Comparison of ENCODE assay signal across 14 cellular contexts in genomic region chr19:47637550-47637949, GRCh38. TPM values are rescaled to one million over a fixed set of nuclear protein-coding genes. Genes with fewer than 3 reads are reported as not detected.
DNase-seq lines count a peak whose midpoint lies in the region; ATAC-seq and TF ChIP-seq lines count a peak whose summit lies in the region.
"Had no signal": no experiment of that assay in that cellular context is flagged by ENCODE, and none has a peak within 500 bp of the region (broad histone marks: within the 10 kb centered on the region; RNA-seq: fewer than 3 reads in every experiment).

No MANE protein-coding gene starts in this region.

- H3K4me3 Mint-ChIP-seq in GM23338 = no peak overlapping the region
- no peak overlapping the region for H3K4me3 Mint-ChIP-seq in activated T-helper 17 cell treated with anti-CD3 and anti-CD28 coated beads, Interleukin-2, amount 50 U/mL, for 72 hours
- H3K4me3 Mint-ChIP-seq in activated T-cell treated with anti-CD3 and anti-CD28 coated beads, Interleukin-2, amount 50 U/mL, for 4 hours = no peak overlapping the region

- H3K9me2 ChIP-seq in GM23338 (ENCODE audit: insufficient read depth) = no peaks in the 10 kb centered on the region

- 0 out of 2 replicates have a peak, but pooled peaks cover 7% of the 10 kb centered on the region for H3F3A ChIP-seq in GM23338 (replicated peaks; ENCODE audit: low read depth)

- H3K4me1 Mint-ChIP-seq in GM23338 = peaks cover 22% of the 10 kb centered on the region
- peaks cover 4% of the 10 kb centered on the region for H3K4me1 Mint-ChIP-seq in activated T-helper 17 cell treated with anti-CD3 and anti-CD28 coated beads, Interleukin-2, amount 50 U/mL, for 72 hours
- H3K4me1 Mint-ChIP-seq in activated T-cell treated with anti-CD3 and anti-CD28 coated beads, Interleukin-2, amount 50 U/mL, for 4 hours (ENCODE audit: low read depth) = peaks cover 19% of the 10 kb centered on the region

- no peak for ATAC-seq in GM23338
- no peak for ATAC-seq in activated T-helper 17 cell treated with anti-CD3 and anti-CD28 coated beads, Interleukin-2, amount 50 U/mL, for 72 hours (replicated peaks)
- no peak for ATAC-seq in HG03025 (IDR thresholded peaks at IDR 0.05; ENCODE audit: low FRiP score, unreplicated experiment)
- no peak for ATAC-seq in activated T-cell treated with anti-CD3 and anti-CD28 coated beads, Interleukin-2, amount 50 U/mL, for 4 hours
- ATAC-seq in GM21447 (IDR thresholded peaks at IDR 0.05; ENCODE audit: unreplicated experiment) = no peak
- no peak for ATAC-seq in HG03521 (IDR thresholded peaks at IDR 0.05; ENCODE audit: unreplicated experiment)
- ATAC-seq: HCT116 had no signal

- peaks cover 4% of the 10 kb centered on the region for H3K27me3 Mint-ChIP-seq in GM23338 (ENCODE audit: insufficient read depth, low read depth, poor library complexity)
- no peaks in the 10 kb centered on the region for H3K27me3 Mint-ChIP-seq in activated T-helper 17 cell treated with anti-CD3 and anti-CD28 coated beads, Interleukin-2, amount 50 U/mL, for 72 hours
- H3K27me3 Mint-ChIP-seq in activated T-cell treated with anti-CD3 and anti-CD28 coated beads, Interleukin-2, amount 50 U/mL, for 4 hours (ENCODE audit: low read depth) = no peaks in the 10 kb centered on the region

- H3K27ac Mint-ChIP-seq in GM23338 = no peak overlapping the region
- H3K27ac Mint-ChIP-seq in activated T-helper 17 cell treated with anti-CD3 and anti-CD28 coated beads, Interleukin-2, amount 50 U/mL, for 72 hours = peak overlapping the region; percentile 67

- H3K79me2 ChIP-seq in GM23338 (replicated peaks; ENCODE audit: insufficient read depth) = peaks cover 96% of the 10 kb centered on the region

- peaks cover 12% of the 10 kb centered on the region for H3K36me3 Mint-ChIP-seq in GM23338 (ENCODE audit: low read depth)
- H3K36me3 Mint-ChIP-seq in activated T-helper 17 cell treated with anti-CD3 and anti-CD28 coated beads, Interleukin-2, amount 50 U/mL, for 72 hours (ENCODE audit: low read depth) = no peaks in the 10 kb centered on the region
- H3K36me3 Mint-ChIP-seq in activated T-cell treated with anti-CD3 and anti-CD28 coated beads, Interleukin-2, amount 50 U/mL, for 4 hours (ENCODE audit: insufficient read depth) = peaks cover 6% of the 10 kb centered on the region

- no peak for DNase-seq in GM23338 (ENCODE audit: low spot score)
- peak; percentile 29 to 39 for DNase-seq in foreskin fibroblast
- DNase-seq in skeletal muscle cell (ENCODE audit: low read depth) = peak; percentile 30
- no peak for DNase-seq in activated T-cell treated with anti-CD3 and anti-CD28 coated beads, Interleukin-2, amount 50 U/mL, for 4 hours
- DNase-seq: activated CD4-positive, alpha-beta T cell treated with anti-CD3 and anti-CD28 coated beads for 1 hour; cortex of kidney; hypothalamus; NCI-H510A; stimulated activated CD8-positive, alpha-beta memory T cell treated with anti-CD3 and anti-CD28 coated beads, Interleukin-4, amount 100 ng/mL, for 48 hours had no signal

- H3K4me2 ChIP-seq in GM23338 = no peak overlapping the region

- H4K20me1 ChIP-seq in GM23338 (replicated peaks; ENCODE audit: insufficient read depth) = peaks cover 31% of the 10 kb centered on the region

- TF ChIP-seq CTCF in GM23338 (conservative IDR thresholded peaks at IDR 0.05; ENCODE audit: low read depth in 2 of 2) = no peak
- TF ChIP-seq CTCF in foreskin fibroblast (IDR thresholded peaks at IDR 0.05; ENCODE audit: low read depth, low read length) = no peak

- H3K9me3 Mint-ChIP-seq in GM23338 = no peaks in the 10 kb centered on the region; the same call in 2 of the 3 replicates
- no peaks in the 10 kb centered on the region for H3K9me3 Mint-ChIP-seq in activated T-helper 17 cell treated with anti-CD3 and anti-CD28 coated beads, Interleukin-2, amount 50 U/mL, for 72 hours
- H3K9me3 Mint-ChIP-seq in activated T-cell treated with anti-CD3 and anti-CD28 coated beads, Interleukin-2, amount 50 U/mL, for 4 hours = no peaks in the 10 kb centered on the region

- no peaks in the 10 kb centered on the region for H3K27me3 ChIP-seq in GM23338 (ENCODE audit: insufficient read depth)

- peak overlapping the region; percentile 32; the same call in 1 of the 2 replicates for H3K27ac ChIP-seq in GM23338 (ENCODE audit: low read depth)

- no peak overlapping the region for H2AFZ ChIP-seq in GM23338

- no peak overlapping the region for H3K4me3 ChIP-seq in GM23338
- no peak overlapping the region for H3K4me3 ChIP-seq in foreskin fibroblast (ENCODE audit: low read depth in 1 of 2, low read length in 2 of 2)
- no peak overlapping the region for H3K4me3 ChIP-seq in skeletal muscle cell (ENCODE audit: low read depth, low read length)

- no peaks in the 10 kb centered on the region; the same call in 1 of the 2 replicates for H3K36me3 ChIP-seq in GM23338 (ENCODE audit: insufficient read depth)

- H3K4me1 ChIP-seq in GM23338 (ENCODE audit: insufficient read depth) = peaks cover 8% of the 10 kb centered on the region; the same call in 1 of the 2 replicates

TF ChIP-seq in GM23338, 12 proteins besides CTCF, POLR2A, EP300 and RAD21:
- TF ChIP-seq ZNF114 (CRISPR knock-in tag; IDR thresholded peaks at IDR 0.05) = no peak
TF ChIP-seq in GM23338: peak in this region for 0.

RNA-seq across cellular contexts. Expression of gene BICRA, which starts 28.6 kb away (rescaled TPM):
- total RNA-seq in GM23338 (2014; rRNA removed; shearing (Covaris generic)) = 37.7 and 40.1 TPM in 2 replicates
- polyA plus RNA-seq in GM23338 (2016; fragmentation: Nextera tagmentation; extraction: Ambion mirVana) = 7.0 and 8.2 TPM in 2 replicates
- 10 to 100 TPM; 10.3 to 12.2 TPM for total RNA-seq in activated T-helper 17 cell treated with anti-CD3 and anti-CD28 coated beads, Interleukin-2, amount 50 U/mL, for 72 hours
- total RNA-seq in activated T-cell treated with anti-CD3 and anti-CD28 coated beads, Interleukin-2, amount 50 U/mL, for 4 hours = 10 to 100 TPM; 11.8 to 16.3 (median 11.9) TPM

Comparison
In these comparisons a context has a peak if more than half of its experiments do, and no peak if none do; other contexts are left out.
1. DNase-seq: peak in foreskin fibroblast (2 of 2) and skeletal muscle cell (single experiment); none in GM23338 (single experiment) and activated T-cell treated with anti-CD3 and anti-CD28 coated beads, Interleukin-2, amount 50 U/mL, for 4 hours (single experiment).